1 cellular context compared by ENCODE assay signal in genomic region chr10:92327445-92328433, GRCh38.
TF ChIP-seq lines count a peak whose summit lies in the region.

No MANE protein-coding gene starts in this region.

TF ChIP-seq in GM23338, 12 proteins besides CTCF, POLR2A, EP300 and RAD21 (continued from another document):
- TF ChIP-seq ETS1 (IDR thresholded peaks at IDR 0.05) (no peak), STAT1 (IDR thresholded peaks at IDR 0.05; ENCODE audit: unreplicated experiment) (no peak), POLR2AphosphoS5 (IDR thresholded peaks at IDR 0.05; ENCODE audit: low read depth) (no peak), EZH2 (IDR thresholded peaks at IDR 0.05; ENCODE audit: low read depth, unreplicated experiment) (no peak), REST (IDR thresholded peaks at IDR 0.05; ENCODE audit: unreplicated experiment) (no peak), ZNF331 (CRISPR knock-in tag; IDR thresholded peaks at IDR 0.05; ENCODE audit: low read depth) (no peak), NANOG (IDR thresholded peaks at IDR 0.05; ENCODE audit: borderline replicate concordance) (no peak)
TF ChIP-seq in GM23338: peak in this region for 0.
